9 cellular contexts compared by ENCODE assay signal in genomic region chr9:99720455-99721050, GRCh38.
DNase-seq lines count a peak whose midpoint lies in the region; ATAC-seq and TF ChIP-seq lines count a peak whose summit lies in the region.
"Had no signal": no experiment of that assay in that cellular context is flagged by ENCODE, and none has a peak within 500 bp of the region (broad histone marks: within the 10 kb centered on the region; RNA-seq: fewer than 3 reads in every experiment).

No MANE protein-coding gene starts in this region.

- H3K4me3 Mint-ChIP-seq in CD4-positive, alpha-beta memory T cell = peak overlapping the region; percentile 73 to 91 (median 84)
- peak overlapping the region; percentile 70 for H3K4me3 Mint-ChIP-seq in activated naive CD8-positive, alpha-beta T cell treated with anti-CD3 and anti-CD28 coated beads, Interleukin-2, amount 10 ng/mL, durations not matched to agents 7 days and 5 days

- no peak for TF ChIP-seq CTCF in WERI-Rb-1 (IDR thresholded peaks at IDR 0.05; ENCODE audit: low read depth, low read length)

- no peaks in the 10 kb centered on the region for H3K9me3 Mint-ChIP-seq in CD4-positive, alpha-beta memory T cell
- no peaks in the 10 kb centered on the region for H3K9me3 Mint-ChIP-seq in activated naive CD8-positive, alpha-beta T cell treated with anti-CD3 and anti-CD28 coated beads, Interleukin-2, amount 10 ng/mL, durations not matched to agents 7 days and 5 days

- peak overlapping the region; percentile 10 for H3K27ac ChIP-seq in CD4-positive, alpha-beta memory T cell (ENCODE audit: low read depth, low read length)
- H3K27ac ChIP-seq in WERI-Rb-1 = no peak overlapping the region
- H3K27ac ChIP-seq: epithelial cell of prostate had no signal

- peaks cover 25 to 33% (median 27%) of the 10 kb centered on the region in 4 donors for H3K4me1 Mint-ChIP-seq in CD4-positive, alpha-beta memory T cell
- peaks cover 39% of the 10 kb centered on the region for H3K4me1 Mint-ChIP-seq in activated naive CD8-positive, alpha-beta T cell treated with anti-CD3 and anti-CD28 coated beads, Interleukin-2, amount 10 ng/mL, durations not matched to agents 7 days and 5 days

- peak; percentile 90 for ATAC-seq in GM19438 (IDR thresholded peaks at IDR 0.05; ENCODE audit: low read depth, unreplicated experiment)
- ATAC-seq in HG03432 (IDR thresholded peaks at IDR 0.05; ENCODE audit: unreplicated experiment) = peak; percentile 89
- ATAC-seq in activated naive CD8-positive, alpha-beta T cell treated with anti-CD3 and anti-CD28 coated beads, Interleukin-2, amount 10 ng/mL, durations not matched to agents 7 days and 5 days (ENCODE audit: low read depth) = peak; percentile 85
- ATAC-seq in stimulated activated naive CD8-positive, alpha-beta T cell treated with anti-CD3 and anti-CD28 coated beads, Interleukin-15, Interleukin-2, amounts not matched to agents 100 U/mL and 50 U/mL, for 24 hours = peak; percentile 82

- H3K27ac Mint-ChIP-seq in CD4-positive, alpha-beta memory T cell = peak overlapping the region; percentile 69 to 94 (median 93)
- peak overlapping the region; percentile 87 for H3K27ac Mint-ChIP-seq in activated naive CD8-positive, alpha-beta T cell treated with anti-CD3 and anti-CD28 coated beads, Interleukin-2, amount 10 ng/mL, durations not matched to agents 7 days and 5 days

- H3K27me3 Mint-ChIP-seq in CD4-positive, alpha-beta memory T cell = no peaks in the 10 kb centered on the region
- no peaks in the 10 kb centered on the region for H3K27me3 Mint-ChIP-seq in activated naive CD8-positive, alpha-beta T cell treated with anti-CD3 and anti-CD28 coated beads, Interleukin-2, amount 10 ng/mL, durations not matched to agents 7 days and 5 days

- H3K27me3 ChIP-seq in CD4-positive, alpha-beta memory T cell (ENCODE audit: insufficient read depth, low read length) = no peaks in the 10 kb centered on the region
- H3K27me3 ChIP-seq in WERI-Rb-1 (ENCODE audit: insufficient read depth, low read depth, severe bottlenecking) = no peaks in the 10 kb centered on the region

- DNase-seq in CD4-positive, alpha-beta memory T cell = peak in 4 of 5 donors; percentile 8 to 25 (median 19)
- DNase-seq in activated naive CD8-positive, alpha-beta T cell treated with anti-CD3 and anti-CD28 coated beads, Interleukin-2, amount 10 ng/mL, durations not matched to agents 7 days and 5 days = no peak
- DNase-seq in stimulated activated naive CD8-positive, alpha-beta T cell treated with anti-CD3 and anti-CD28 coated beads, Interleukin-15, Interleukin-2, amounts not matched to agents 100 U/mL and 50 U/mL, for 24 hours = no peak
- no peak for DNase-seq in DMS153 (lab: John Stamatoyannopoulos, UW)
- DNase-seq in WERI-Rb-1 = no peak
- DNase-seq in NCI-H128 (lab: John Stamatoyannopoulos, UW; ENCODE audit: unreplicated experiment) = no peak

- peaks cover 30% of the 10 kb centered on the region for H3K4me1 ChIP-seq in CD4-positive, alpha-beta memory T cell (ENCODE audit: insufficient read depth, low read length)

- H3K4me3 ChIP-seq in CD4-positive, alpha-beta memory T cell (ENCODE audit: low read length in 2 of 2) = peak overlapping the region; percentile 43 to 45
- H3K4me3 ChIP-seq in WERI-Rb-1 (ENCODE audit: low read depth, low read length) = no peak overlapping the region

- POLR2A ChIA-PET in CD4-positive, alpha-beta memory T cell (lab: Charles Lee; ENCODE audit: partially characterized antibody) = no interaction called here
- POLR2A ChIA-PET in activated naive CD8-positive, alpha-beta T cell treated with anti-CD3 and anti-CD28 coated beads, Interleukin-2, amount 10 ng/mL, durations not matched to agents 7 days and 5 days (lab: Charles Lee) = interaction anchor here (0.8 kb wide), 1 partner anchor 99 kb away, joined by 3 read pairs; no protein-coding TSS in a partner anchor

- H3K36me3 ChIP-seq in CD4-positive, alpha-beta memory T cell (ENCODE audit: insufficient read depth, low read length) = no peaks in the 10 kb centered on the region
- no peaks in the 10 kb centered on the region for H3K36me3 ChIP-seq in WERI-Rb-1

- no peaks in the 10 kb centered on the region for H3K36me3 Mint-ChIP-seq in CD4-positive, alpha-beta memory T cell
- peaks cover 1% of the 10 kb centered on the region for H3K36me3 Mint-ChIP-seq in activated naive CD8-positive, alpha-beta T cell treated with anti-CD3 and anti-CD28 coated beads, Interleukin-2, amount 10 ng/mL, durations not matched to agents 7 days and 5 days

- CTCF ChIA-PET in CD4-positive, alpha-beta memory T cell (lab: Charles Lee; ENCODE audit: partially characterized antibody) = no interaction called here

- H3K9me3 ChIP-seq in CD4-positive, alpha-beta memory T cell (ENCODE audit: control insufficient read depth in 1 of 2, low read length in 2 of 2) = no peaks in the 10 kb centered on the region
- H3K9me3 ChIP-seq in WERI-Rb-1 (ENCODE audit: severe bottlenecking) = no peaks in the 10 kb centered on the region

- intact Hi-C loops in CD4-positive, alpha-beta memory T cell (cut with micrococcal nuclease) = loop anchor here (1.0 kb wide), 1 partner anchor 99 kb away; no protein-coding TSS in a partner anchor

Comparison
In these comparisons a context has a peak if more than half of its experiments do, and no peak if none do; other contexts are left out.
1. DNase-seq: peak in CD4-positive, alpha-beta memory T cell (4 of 5); none in activated naive CD8-positive, alpha-beta T cell treated with anti-CD3 and anti-CD28 coated beads, Interleukin-2, amount 10 ng/mL, durations not matched to agents 7 days and 5 days (single experiment), stimulated activated naive CD8-positive, alpha-beta T cell treated with anti-CD3 and anti-CD28 coated beads, Interleukin-15, Interleukin-2, amounts not matched to agents 100 U/mL and 50 U/mL, for 24 hours (single experiment), DMS153 (single experiment), WERI-Rb-1 (single experiment) and NCI-H128 (single experiment).
2. Peak in every context shown above with its lines, with median percentiles within 50 percentile points of each other: ATAC-seq.